ENCODE assay signal across 34 cellular contexts in the genomic region with DNA sequence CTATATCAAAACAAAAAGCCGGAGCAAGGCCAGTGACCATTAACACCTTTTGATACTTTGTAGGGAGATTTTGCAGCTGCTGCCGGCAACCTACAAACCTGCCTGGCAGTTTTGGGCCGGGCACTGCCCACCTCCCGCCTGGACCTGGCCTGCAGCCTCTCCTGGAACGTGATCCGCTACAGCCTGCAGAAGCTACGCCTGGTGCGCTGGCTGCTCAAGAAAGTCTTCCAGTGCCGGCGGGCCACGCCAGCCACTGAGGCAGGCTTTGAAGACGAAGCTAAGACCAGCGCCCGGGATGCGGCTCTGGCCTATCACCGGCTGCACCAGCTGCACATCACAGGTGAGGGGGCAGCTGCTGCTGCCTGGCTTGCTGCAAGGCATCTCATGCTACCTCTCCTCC. TPM values are rescaled to one million over a fixed set of nuclear protein-coding genes. Genes with fewer than 3 reads are reported as not detected.
"Had no signal": no experiment of that assay in that cellular context is flagged by ENCODE, and none has a peak within 500 bp of the region (broad histone marks: within the 10 kb centered on the region; RNA-seq: fewer than 3 reads in every experiment).

No MANE protein-coding gene starts in this region.

- H3K27ac Mint-ChIP-seq: activated CD4-positive, alpha-beta T cell treated with anti-CD3 and anti-CD28 coated beads for 36 hours; activated CD4-positive, alpha-beta T cell treated with anti-CD3 and anti-CD28 coated beads, Interleukin-2, amount 10 ng/mL, durations not matched to agents 24 days and 14 days; activated CD8-positive, alpha-beta memory T cell treated with anti-CD3 and anti-CD28 coated beads, Interleukin-2, amount 10 ng/mL, durations not matched to agents 7 days and 5 days; activated CD8-positive, alpha-beta T cell treated with anti-CD3 and anti-CD28 coated beads, Interleukin-2, amount 10 ng/mL, durations not matched to agents 7 days and 5 days; activated naive CD8-positive, alpha-beta T cell treated with anti-CD3 and anti-CD28 coated beads, Interleukin-2, amount 10 ng/mL, durations not matched to agents 7 days and 5 days; activated T-helper 2 cell treated with anti-CD3 and anti-CD28 coated beads, Interferon-gamma antibody, Interleukin-2, Interleukin-4, amounts not matched to agents 10 μg/mL and 5 μg/mL and 100 μg/mL, durations not matched to agents 14 hours and 24 hours and 36 hours; effector memory CD8-positive, alpha-beta T cell; T-cell; T-helper 1 cell treated with Interleukin-12 subunit alpha and Interleukin-12 subunit beta and Interleukin-4 antibody, amounts not matched to agents 30 μg/mL and 1 μg/mL, for 36 hours; T-helper 2 cell treated with Interferon-gamma antibody and Interleukin-4, amounts not matched to agents 5 μg/mL and 100 μg/mL, for 36 hours had no signal

- H3K9me3 Mint-ChIP-seq: activated CD4-positive, alpha-beta memory T cell treated with anti-CD3 and anti-CD28 coated beads for 36 hours; activated CD4-positive, alpha-beta T cell treated with anti-CD3 and anti-CD28 coated beads, Interleukin-2, amount 10 ng/mL, durations not matched to agents 24 days and 14 days; activated naive CD4-positive, alpha-beta T cell treated with anti-CD3 and anti-CD28 coated beads, Interleukin-2, amount 10 ng/mL, durations not matched to agents 7 days and 5 days; activated naive CD4-positive, alpha-beta T cell treated with anti-CD3 and anti-CD28 coated beads, Interleukin-2, amount 50 U/mL, for 72 hours; activated naive CD8-positive, alpha-beta T cell treated with anti-CD3 and anti-CD28 coated beads, Interleukin-2, amount 10 ng/mL, durations not matched to agents 7 days and 5 days; activated T-helper 1 cell treated with anti-CD3 and anti-CD28 coated beads, Interleukin-12 subunit alpha, Interleukin-12 subunit beta, Interleukin-2, Interleukin-4 antibody, amounts not matched to agents 30 ng/mL and 10 ng/mL and 1 ng/mL, durations not matched to agents 14 hours and 24 hours and 36 hours; activated T-helper 2 cell treated with anti-CD3 and anti-CD28 coated beads, Interferon-gamma antibody, Interleukin-2, Interleukin-4, amounts not matched to agents 10 μg/mL and 5 μg/mL and 100 μg/mL, durations not matched to agents 14 hours and 24 hours and 36 hours; brain; effector memory CD8-positive, alpha-beta T cell; T-cell; T-helper 1 cell treated with Interleukin-12 subunit alpha and Interleukin-12 subunit beta and Interleukin-4 antibody, amounts not matched to agents 30 μg/mL and 1 μg/mL, for 36 hours; T-helper 2 cell treated with Interferon-gamma antibody and Interleukin-4, amounts not matched to agents 5 μg/mL and 100 μg/mL, for 36 hours had no signal

- H3K27me3 ChIP-seq: ascending aorta, breast epithelium, cardiac muscle cell, esophagus muscularis mucosa, foreskin keratinocyte, gastroesophageal sphincter had no signal

- H3K27ac ChIP-seq: ascending aorta, breast epithelium, cardiac muscle cell, esophagus muscularis mucosa, foreskin keratinocyte, gastroesophageal sphincter had no signal

- H3K27me3 Mint-ChIP-seq: activated CD4-positive, alpha-beta memory T cell treated with anti-CD3 and anti-CD28 coated beads for 36 hours; activated CD4-positive, alpha-beta T cell treated with anti-CD3 and anti-CD28 coated beads for 36 hours; activated CD4-positive, alpha-beta T cell treated with anti-CD3 and anti-CD28 coated beads, Interleukin-2, amount 10 ng/mL, durations not matched to agents 24 days and 14 days; activated CD8-positive, alpha-beta memory T cell treated with anti-CD3 and anti-CD28 coated beads, Interleukin-2, amount 10 ng/mL, durations not matched to agents 7 days and 5 days; activated naive CD4-positive, alpha-beta T cell treated with anti-CD3 and anti-CD28 coated beads, Interleukin-2, amount 10 ng/mL, durations not matched to agents 7 days and 5 days; activated naive CD8-positive, alpha-beta T cell treated with anti-CD3 and anti-CD28 coated beads, Interleukin-2, amount 10 ng/mL, durations not matched to agents 7 days and 5 days; brain; effector memory CD8-positive, alpha-beta T cell; T-cell had no signal

- ATAC-seq: activated CD4-positive, alpha-beta T cell treated with anti-CD3 and anti-CD28 coated beads for 36 hours; activated CD8-positive, alpha-beta memory T cell treated with anti-CD3 and anti-CD28 coated beads, Interleukin-2, amount 10 ng/mL, durations not matched to agents 7 days and 5 days; activated CD8-positive, alpha-beta T cell treated with anti-CD3 and anti-CD28 coated beads, Interleukin-2, amount 10 ng/mL, durations not matched to agents 7 days and 5 days; activated naive CD4-positive, alpha-beta T cell treated with anti-CD3 and anti-CD28 coated beads, Interleukin-2, amount 50 U/mL, for 72 hours; effector memory CD8-positive, alpha-beta T cell; foreskin keratinocyte; gastroesophageal sphincter; T-cell had no signal

- H3K4me3 Mint-ChIP-seq: activated CD4-positive, alpha-beta memory T cell treated with anti-CD3 and anti-CD28 coated beads for 36 hours; activated CD4-positive, alpha-beta T cell treated with anti-CD3 and anti-CD28 coated beads for 36 hours; activated CD4-positive, alpha-beta T cell treated with anti-CD3 and anti-CD28 coated beads, Interleukin-2, amount 10 ng/mL, durations not matched to agents 24 days and 14 days; activated CD8-positive, alpha-beta memory T cell treated with anti-CD3 and anti-CD28 coated beads, Interleukin-2, amount 10 ng/mL, durations not matched to agents 7 days and 5 days; activated CD8-positive, alpha-beta T cell treated with anti-CD3 and anti-CD28 coated beads, Interleukin-2, amount 10 ng/mL, durations not matched to agents 7 days and 5 days; activated naive CD4-positive, alpha-beta T cell treated with anti-CD3 and anti-CD28 coated beads, Interleukin-2, amount 10 ng/mL, durations not matched to agents 7 days and 5 days; activated naive CD8-positive, alpha-beta T cell treated with anti-CD3 and anti-CD28 coated beads, Interleukin-2, amount 10 ng/mL, durations not matched to agents 7 days and 5 days; activated T-helper 1 cell treated with anti-CD3 and anti-CD28 coated beads, Interleukin-12 subunit alpha, Interleukin-12 subunit beta, Interleukin-2, Interleukin-4 antibody, amounts not matched to agents 30 ng/mL and 10 ng/mL and 1 ng/mL, durations not matched to agents 14 hours and 24 hours and 36 hours; brain; effector memory CD8-positive, alpha-beta T cell; T-cell; T-helper 1 cell treated with Interleukin-12 subunit alpha and Interleukin-12 subunit beta and Interleukin-4 antibody, amounts not matched to agents 30 μg/mL and 1 μg/mL, for 36 hours; T-helper 2 cell treated with Interferon-gamma antibody and Interleukin-4, amounts not matched to agents 5 μg/mL and 100 μg/mL, for 36 hours had no signal

- H3K4me1 ChIP-seq: ascending aorta, breast epithelium, esophagus muscularis mucosa, foreskin keratinocyte, gastroesophageal sphincter had no signal

- H3K4me1 Mint-ChIP-seq: activated CD8-positive, alpha-beta memory T cell treated with anti-CD3 and anti-CD28 coated beads, Interleukin-2, amount 10 ng/mL, durations not matched to agents 7 days and 5 days; activated naive CD4-positive, alpha-beta T cell treated with anti-CD3 and anti-CD28 coated beads, Interleukin-2, amount 10 ng/mL, durations not matched to agents 7 days and 5 days; activated naive CD8-positive, alpha-beta T cell treated with anti-CD3 and anti-CD28 coated beads, Interleukin-2, amount 10 ng/mL, durations not matched to agents 7 days and 5 days; brain had no signal

- H3K9me3 ChIP-seq: ascending aorta, breast epithelium, esophagus muscularis mucosa, gastroesophageal sphincter had no signal

- DNase-seq: activated CD4-positive, alpha-beta memory T cell treated with anti-CD3 and anti-CD28 coated beads for 36 hours; activated CD4-positive, alpha-beta T cell treated with anti-CD3 and anti-CD28 coated beads for 36 hours; activated CD4-positive, alpha-beta T cell treated with anti-CD3 and anti-CD28 coated beads, Interleukin-2, amount 10 ng/mL, durations not matched to agents 24 days and 14 days; activated CD4-positive, CD25-positive, alpha-beta regulatory T cell; activated CD4-positive, CD25-positive, alpha-beta regulatory T cell treated with anti-CD3 and anti-CD28 coated beads, Interleukin-2, amount 50 U/mL, for 72 hours; activated CD8-positive, alpha-beta memory T cell treated with anti-CD3 and anti-CD28 coated beads, Interleukin-2, amount 10 ng/mL, durations not matched to agents 7 days and 5 days; activated CD8-positive, alpha-beta memory T cell treated with anti-CD3 and anti-CD28 coated beads, Interleukin-2, amount 50 U/mL, for 4 hours; activated CD8-positive, alpha-beta T cell treated with anti-CD3 and anti-CD28 coated beads, Interleukin-2, amount 10 ng/mL, durations not matched to agents 7 days and 5 days; activated effector memory CD4-positive, alpha-beta T cell treated with anti-CD3 and anti-CD28 coated beads, Interleukin-2, amount 50 U/mL, for 16 hours; activated naive CD4-positive, alpha-beta T cell treated with anti-CD3 and anti-CD28 coated beads, Interleukin-2, amount 10 ng/mL, durations not matched to agents 7 days and 5 days; activated naive CD8-positive, alpha-beta T cell treated with anti-CD3 and anti-CD28 coated beads, Interleukin-2, amount 10 ng/mL, durations not matched to agents 7 days and 5 days; activated T-cell treated with anti-CD3 and anti-CD28 coated beads, Interleukin-2, amount 50 U/mL, for 1 hour; activated T-cell treated with anti-CD3 and anti-CD28 coated beads, Interleukin-2, amount 50 U/mL, for 48 hours; central memory CD4-positive, alpha-beta T cell; cortex of kidney; dermis blood vessel endothelial cell; effector CD4-positive, alpha-beta T cell; effector memory CD8-positive, alpha-beta T cell; erythroblast; foreskin keratinocyte; SW 1271; T-cell; T1000 had no signal

- H3K4me3 ChIP-seq: ascending aorta, breast epithelium, cardiac muscle cell, esophagus muscularis mucosa, gastroesophageal sphincter had no signal

RNA-seq across cellular contexts. Expression of gene SHISA8, which starts 34.2 kb away (rescaled TPM):
- total RNA-seq: activated CD8-positive, alpha-beta T cell treated with anti-CD3 and anti-CD28 coated beads, Interleukin-2, amount 10 ng/mL, durations not matched to agents 7 days and 5 days; activated naive CD8-positive, alpha-beta T cell treated with anti-CD3 and anti-CD28 coated beads, Interleukin-2, amount 10 ng/mL, durations not matched to agents 7 days and 5 days; ascending aorta; breast epithelium; cardiac muscle cell; dermis blood vessel endothelial cell; foreskin keratinocyte; gastroesophageal sphincter had no signal
- polyA plus RNA-seq: cardiac muscle cell, foreskin keratinocyte had no signal

RNA-seq across cellular contexts. Expression of gene TNFRSF13C, which starts 46.0 kb away (rescaled TPM):
- total RNA-seq: ascending aorta, dermis blood vessel endothelial cell had no signal
